Comparison of ENCODE assay signal across 1 cellular context in the genomic region with DNA sequence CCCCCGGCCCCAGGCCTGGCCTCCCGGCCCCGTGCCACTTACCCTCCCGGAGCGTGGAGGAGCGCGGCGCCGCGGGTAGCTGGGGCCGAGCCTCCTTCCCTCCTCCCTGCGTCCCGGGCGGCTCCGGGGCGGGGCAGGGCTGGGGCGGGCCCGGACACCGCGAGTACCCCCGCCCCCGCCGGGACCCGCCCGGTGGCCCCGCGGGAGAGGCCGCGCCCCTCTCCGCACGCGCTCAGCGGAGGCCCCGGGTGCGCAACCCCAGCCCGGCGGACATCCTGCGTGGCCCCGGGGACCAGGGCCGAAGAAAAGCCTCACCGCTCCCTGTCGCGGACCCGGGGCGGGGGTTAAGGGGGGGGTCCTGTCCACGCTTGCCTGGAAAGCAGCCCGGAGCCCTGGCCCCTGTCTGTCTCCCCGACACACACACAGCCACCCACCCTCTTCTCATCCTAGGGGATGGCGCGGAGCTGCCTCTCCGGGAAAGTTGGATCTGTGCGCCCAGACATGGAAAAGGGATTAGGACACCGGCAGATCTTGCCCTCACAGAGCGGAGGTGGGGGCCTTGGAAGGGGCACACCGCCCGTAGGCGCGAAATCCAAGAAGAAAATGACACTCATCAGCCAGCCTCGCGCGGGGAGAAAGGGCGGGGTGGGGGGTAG.
TF ChIP-seq lines count a peak whose summit lies in the region.

A gene with protein sequence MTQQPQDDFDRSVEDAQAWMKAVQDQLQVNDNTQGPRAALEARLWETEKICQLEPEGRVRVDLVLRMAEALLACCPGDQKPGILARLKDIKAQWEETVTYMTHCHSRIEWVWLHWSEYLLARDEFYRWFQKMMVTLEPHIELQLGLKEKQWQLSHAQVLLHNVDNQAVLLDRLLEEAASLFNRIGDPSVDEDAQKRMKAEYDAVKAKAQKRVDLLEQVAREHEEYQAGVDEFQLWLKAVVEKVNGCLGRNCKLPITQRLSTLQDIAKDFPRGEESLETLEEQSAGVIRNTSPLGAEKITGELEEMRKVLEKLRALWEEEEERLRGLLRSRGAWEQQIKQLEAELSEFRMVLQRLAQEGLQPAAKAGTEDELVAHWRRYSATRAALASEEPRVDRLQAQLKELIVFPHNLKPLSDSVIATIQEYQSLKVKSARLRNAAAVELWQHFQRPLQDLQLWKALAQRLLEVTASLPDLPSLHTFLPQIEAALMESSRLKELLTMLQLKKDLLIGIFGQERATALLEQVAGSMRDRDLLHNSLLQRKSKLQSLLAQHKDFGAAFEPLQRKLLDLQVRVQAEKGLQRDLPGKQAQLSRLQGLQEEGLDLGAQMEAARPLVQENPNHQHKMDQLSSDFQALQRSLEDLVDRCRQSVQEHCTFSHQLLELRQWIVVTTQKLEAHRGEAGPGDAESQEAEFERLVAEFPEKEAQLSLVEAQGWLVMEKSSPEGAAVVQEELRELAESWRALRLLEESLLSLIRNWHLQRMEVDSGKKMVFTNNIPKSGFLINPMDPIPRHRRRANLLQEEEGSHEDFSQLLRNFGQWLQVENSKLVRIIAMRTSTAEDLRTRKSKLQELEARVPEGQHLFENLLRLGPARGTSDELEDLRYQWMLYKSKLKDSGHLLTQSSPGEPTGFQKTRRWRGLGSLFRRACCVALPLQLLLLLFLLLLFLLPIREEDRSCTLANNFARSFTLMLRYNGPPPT (minus strand): TSS at position 97 of the 656 bp plus-strand sequence. CDS start 40,829 bp downstream, outside the sequence.

TF ChIP-seq in HepG2, 621 proteins besides CTCF, POLR2A, EP300 and RAD21 (continued from another document and continues in another):
- TF ChIP-seq, protein P1, sequence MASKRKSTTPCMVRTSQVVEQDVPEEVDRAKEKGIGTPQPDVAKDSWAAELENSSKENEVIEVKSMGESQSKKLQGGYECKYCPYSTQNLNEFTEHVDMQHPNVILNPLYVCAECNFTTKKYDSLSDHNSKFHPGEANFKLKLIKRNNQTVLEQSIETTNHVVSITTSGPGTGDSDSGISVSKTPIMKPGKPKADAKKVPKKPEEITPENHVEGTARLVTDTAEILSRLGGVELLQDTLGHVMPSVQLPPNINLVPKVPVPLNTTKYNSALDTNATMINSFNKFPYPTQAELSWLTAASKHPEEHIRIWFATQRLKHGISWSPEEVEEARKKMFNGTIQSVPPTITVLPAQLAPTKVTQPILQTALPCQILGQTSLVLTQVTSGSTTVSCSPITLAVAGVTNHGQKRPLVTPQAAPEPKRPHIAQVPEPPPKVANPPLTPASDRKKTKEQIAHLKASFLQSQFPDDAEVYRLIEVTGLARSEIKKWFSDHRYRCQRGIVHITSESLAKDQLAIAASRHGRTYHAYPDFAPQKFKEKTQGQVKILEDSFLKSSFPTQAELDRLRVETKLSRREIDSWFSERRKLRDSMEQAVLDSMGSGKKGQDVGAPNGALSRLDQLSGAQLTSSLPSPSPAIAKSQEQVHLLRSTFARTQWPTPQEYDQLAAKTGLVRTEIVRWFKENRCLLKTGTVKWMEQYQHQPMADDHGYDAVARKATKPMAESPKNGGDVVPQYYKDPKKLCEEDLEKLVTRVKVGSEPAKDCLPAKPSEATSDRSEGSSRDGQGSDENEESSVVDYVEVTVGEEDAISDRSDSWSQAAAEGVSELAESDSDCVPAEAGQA (IDR thresholded peaks at IDR 0.05; ENCODE audit: low read depth) = no peak
- TF ChIP-seq, protein P1 (CRISPR knock-in tag; IDR thresholded peaks at IDR 0.05; ENCODE audit: borderline replicate concordance) = no peak
- TF ChIP-seq ZNF530 (CRISPR knock-in tag; IDR thresholded peaks at IDR 0.05; ENCODE audit: low read depth) = no peak
- TF ChIP-seq, protein P2, sequence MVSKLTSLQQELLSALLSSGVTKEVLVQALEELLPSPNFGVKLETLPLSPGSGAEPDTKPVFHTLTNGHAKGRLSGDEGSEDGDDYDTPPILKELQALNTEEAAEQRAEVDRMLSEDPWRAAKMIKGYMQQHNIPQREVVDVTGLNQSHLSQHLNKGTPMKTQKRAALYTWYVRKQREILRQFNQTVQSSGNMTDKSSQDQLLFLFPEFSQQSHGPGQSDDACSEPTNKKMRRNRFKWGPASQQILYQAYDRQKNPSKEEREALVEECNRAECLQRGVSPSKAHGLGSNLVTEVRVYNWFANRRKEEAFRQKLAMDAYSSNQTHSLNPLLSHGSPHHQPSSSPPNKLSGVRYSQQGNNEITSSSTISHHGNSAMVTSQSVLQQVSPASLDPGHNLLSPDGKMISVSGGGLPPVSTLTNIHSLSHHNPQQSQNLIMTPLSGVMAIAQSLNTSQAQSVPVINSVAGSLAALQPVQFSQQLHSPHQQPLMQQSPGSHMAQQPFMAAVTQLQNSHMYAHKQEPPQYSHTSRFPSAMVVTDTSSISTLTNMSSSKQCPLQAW (CRISPR knock-in tag; IDR thresholded peaks at IDR 0.05) = no peak
- TF ChIP-seq, protein P3, sequence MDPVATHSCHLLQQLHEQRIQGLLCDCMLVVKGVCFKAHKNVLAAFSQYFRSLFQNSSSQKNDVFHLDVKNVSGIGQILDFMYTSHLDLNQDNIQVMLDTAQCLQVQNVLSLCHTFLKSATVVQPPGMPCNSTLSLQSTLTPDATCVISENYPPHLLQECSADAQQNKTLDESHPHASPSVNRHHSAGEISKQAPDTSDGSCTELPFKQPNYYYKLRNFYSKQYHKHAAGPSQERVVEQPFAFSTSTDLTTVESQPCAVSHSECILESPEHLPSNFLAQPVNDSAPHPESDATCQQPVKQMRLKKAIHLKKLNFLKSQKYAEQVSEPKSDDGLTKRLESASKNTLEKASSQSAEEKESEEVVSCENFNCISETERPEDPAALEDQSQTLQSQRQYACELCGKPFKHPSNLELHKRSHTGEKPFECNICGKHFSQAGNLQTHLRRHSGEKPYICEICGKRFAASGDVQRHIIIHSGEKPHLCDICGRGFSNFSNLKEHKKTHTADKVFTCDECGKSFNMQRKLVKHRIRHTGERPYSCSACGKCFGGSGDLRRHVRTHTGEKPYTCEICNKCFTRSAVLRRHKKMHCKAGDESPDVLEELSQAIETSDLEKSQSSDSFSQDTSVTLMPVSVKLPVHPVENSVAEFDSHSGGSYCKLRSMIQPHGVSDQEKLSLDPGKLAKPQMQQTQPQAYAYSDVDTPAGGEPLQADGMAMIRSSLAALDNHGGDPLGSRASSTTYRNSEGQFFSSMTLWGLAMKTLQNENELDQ (CRISPR knock-in tag; IDR thresholded peaks at IDR 0.05; ENCODE audit: borderline replicate concordance) = no peak
- TF ChIP-seq ZNF451 (CRISPR knock-in tag; IDR thresholded peaks at IDR 0.05) = no peak
- TF ChIP-seq, protein P4, sequence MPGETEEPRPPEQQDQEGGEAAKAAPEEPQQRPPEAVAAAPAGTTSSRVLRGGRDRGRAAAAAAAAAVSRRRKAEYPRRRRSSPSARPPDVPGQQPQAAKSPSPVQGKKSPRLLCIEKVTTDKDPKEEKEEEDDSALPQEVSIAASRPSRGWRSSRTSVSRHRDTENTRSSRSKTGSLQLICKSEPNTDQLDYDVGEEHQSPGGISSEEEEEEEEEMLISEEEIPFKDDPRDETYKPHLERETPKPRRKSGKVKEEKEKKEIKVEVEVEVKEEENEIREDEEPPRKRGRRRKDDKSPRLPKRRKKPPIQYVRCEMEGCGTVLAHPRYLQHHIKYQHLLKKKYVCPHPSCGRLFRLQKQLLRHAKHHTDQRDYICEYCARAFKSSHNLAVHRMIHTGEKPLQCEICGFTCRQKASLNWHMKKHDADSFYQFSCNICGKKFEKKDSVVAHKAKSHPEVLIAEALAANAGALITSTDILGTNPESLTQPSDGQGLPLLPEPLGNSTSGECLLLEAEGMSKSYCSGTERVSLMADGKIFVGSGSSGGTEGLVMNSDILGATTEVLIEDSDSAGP (CRISPR knock-in tag; IDR thresholded peaks at IDR 0.05; ENCODE audit: borderline replicate concordance) = peak; percentile 17; the same call in 1 of the 2 replicates
- TF ChIP-seq ARNT2 (CRISPR knock-in tag; IDR thresholded peaks at IDR 0.05; ENCODE audit: low read depth) = peak; percentile 29; the same call in 1 of the 2 replicates
- TF ChIP-seq ISX (CRISPR knock-in tag; conservative IDR thresholded peaks at IDR 0.05) = no peak
- peak; percentile 25 for TF ChIP-seq AGO1 (IDR thresholded peaks at IDR 0.05; ENCODE audit: low read depth, low read length, poor library complexity, severe bottlenecking)
- no peak for TF ChIP-seq MEIS1 (CRISPR knock-in tag; IDR thresholded peaks at IDR 0.05; ENCODE audit: borderline replicate concordance)
- TF ChIP-seq NFE2 (CRISPR knock-in tag; IDR thresholded peaks at IDR 0.05) = no peak
- TF ChIP-seq RBFOX2 (IDR thresholded peaks at IDR 0.05; ENCODE audit: low read depth, low read length) = peak; percentile 50; the same call in 1 of the 2 replicates
- TF ChIP-seq KLF12 (CRISPR knock-in tag; IDR thresholded peaks at IDR 0.05; ENCODE audit: borderline replicate concordance) = 0 out of 2 replicates have a peak, but pooled peaks have one; percentile 24
- no peak for TF ChIP-seq ZNF34 (CRISPR knock-in tag; IDR thresholded peaks at IDR 0.05; ENCODE audit: borderline replicate concordance)
- TF ChIP-seq CCDC6 (CRISPR knock-in tag; IDR thresholded peaks at IDR 0.05) = 0 out of 2 replicates have a peak, but pooled peaks have one; percentile 31
- TF ChIP-seq, protein P5, sequence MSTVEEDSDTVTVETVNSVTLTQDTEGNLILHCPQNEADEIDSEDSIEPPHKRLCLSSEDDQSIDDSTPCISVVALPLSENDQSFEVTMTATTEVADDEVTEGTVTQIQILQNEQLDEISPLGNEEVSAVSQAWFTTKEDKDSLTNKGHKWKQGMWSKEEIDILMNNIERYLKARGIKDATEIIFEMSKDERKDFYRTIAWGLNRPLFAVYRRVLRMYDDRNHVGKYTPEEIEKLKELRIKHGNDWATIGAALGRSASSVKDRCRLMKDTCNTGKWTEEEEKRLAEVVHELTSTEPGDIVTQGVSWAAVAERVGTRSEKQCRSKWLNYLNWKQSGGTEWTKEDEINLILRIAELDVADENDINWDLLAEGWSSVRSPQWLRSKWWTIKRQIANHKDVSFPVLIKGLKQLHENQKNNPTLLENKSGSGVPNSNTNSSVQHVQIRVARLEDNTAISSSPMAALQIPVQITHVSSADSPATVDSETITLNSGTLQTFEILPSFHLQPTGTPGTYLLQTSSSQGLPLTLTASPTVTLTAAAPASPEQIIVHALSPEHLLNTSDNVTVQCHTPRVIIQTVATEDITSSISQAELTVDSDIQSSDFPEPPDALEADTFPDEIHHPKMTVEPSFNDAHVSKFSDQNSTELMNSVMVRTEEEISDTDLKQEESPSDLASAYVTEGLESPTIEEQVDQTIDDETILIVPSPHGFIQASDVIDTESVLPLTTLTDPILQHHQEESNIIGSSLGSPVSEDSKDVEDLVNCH (CRISPR knock-in tag; IDR thresholded peaks at IDR 0.05) = no peak
- TF ChIP-seq, protein P6, sequence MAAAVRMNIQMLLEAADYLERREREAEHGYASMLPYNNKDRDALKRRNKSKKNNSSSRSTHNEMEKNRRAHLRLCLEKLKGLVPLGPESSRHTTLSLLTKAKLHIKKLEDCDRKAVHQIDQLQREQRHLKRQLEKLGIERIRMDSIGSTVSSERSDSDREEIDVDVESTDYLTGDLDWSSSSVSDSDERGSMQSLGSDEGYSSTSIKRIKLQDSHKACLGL (CRISPR knock-in tag; IDR thresholded peaks at IDR 0.05) = no peak
- TF ChIP-seq ZKSCAN5 (CRISPR knock-in tag; IDR thresholded peaks at IDR 0.05) = no peak
- TF ChIP-seq, protein P7, sequence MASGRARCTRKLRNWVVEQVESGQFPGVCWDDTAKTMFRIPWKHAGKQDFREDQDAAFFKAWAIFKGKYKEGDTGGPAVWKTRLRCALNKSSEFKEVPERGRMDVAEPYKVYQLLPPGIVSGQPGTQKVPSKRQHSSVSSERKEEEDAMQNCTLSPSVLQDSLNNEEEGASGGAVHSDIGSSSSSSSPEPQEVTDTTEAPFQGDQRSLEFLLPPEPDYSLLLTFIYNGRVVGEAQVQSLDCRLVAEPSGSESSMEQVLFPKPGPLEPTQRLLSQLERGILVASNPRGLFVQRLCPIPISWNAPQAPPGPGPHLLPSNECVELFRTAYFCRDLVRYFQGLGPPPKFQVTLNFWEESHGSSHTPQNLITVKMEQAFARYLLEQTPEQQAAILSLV (CRISPR knock-in tag; IDR thresholded peaks at IDR 0.05; ENCODE audit: borderline replicate concordance) = 0 out of 2 replicates have a peak, but pooled peaks have one; percentile 65
- TF ChIP-seq, protein P8, sequence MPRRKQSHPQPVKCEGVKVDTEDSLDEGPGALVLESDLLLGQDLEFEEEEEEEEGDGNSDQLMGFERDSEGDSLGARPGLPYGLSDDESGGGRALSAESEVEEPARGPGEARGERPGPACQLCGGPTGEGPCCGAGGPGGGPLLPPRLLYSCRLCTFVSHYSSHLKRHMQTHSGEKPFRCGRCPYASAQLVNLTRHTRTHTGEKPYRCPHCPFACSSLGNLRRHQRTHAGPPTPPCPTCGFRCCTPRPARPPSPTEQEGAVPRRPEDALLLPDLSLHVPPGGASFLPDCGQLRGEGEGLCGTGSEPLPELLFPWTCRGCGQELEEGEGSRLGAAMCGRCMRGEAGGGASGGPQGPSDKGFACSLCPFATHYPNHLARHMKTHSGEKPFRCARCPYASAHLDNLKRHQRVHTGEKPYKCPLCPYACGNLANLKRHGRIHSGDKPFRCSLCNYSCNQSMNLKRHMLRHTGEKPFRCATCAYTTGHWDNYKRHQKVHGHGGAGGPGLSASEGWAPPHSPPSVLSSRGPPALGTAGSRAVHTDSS (CRISPR knock-in tag; conservative IDR thresholded peaks at IDR 0.05) = no peak
- peak; percentile 31; the same call in 1 of the 2 replicates for TF ChIP-seq HOXA3 (CRISPR knock-in tag; IDR thresholded peaks at IDR 0.05)
- TF ChIP-seq, protein P9, sequence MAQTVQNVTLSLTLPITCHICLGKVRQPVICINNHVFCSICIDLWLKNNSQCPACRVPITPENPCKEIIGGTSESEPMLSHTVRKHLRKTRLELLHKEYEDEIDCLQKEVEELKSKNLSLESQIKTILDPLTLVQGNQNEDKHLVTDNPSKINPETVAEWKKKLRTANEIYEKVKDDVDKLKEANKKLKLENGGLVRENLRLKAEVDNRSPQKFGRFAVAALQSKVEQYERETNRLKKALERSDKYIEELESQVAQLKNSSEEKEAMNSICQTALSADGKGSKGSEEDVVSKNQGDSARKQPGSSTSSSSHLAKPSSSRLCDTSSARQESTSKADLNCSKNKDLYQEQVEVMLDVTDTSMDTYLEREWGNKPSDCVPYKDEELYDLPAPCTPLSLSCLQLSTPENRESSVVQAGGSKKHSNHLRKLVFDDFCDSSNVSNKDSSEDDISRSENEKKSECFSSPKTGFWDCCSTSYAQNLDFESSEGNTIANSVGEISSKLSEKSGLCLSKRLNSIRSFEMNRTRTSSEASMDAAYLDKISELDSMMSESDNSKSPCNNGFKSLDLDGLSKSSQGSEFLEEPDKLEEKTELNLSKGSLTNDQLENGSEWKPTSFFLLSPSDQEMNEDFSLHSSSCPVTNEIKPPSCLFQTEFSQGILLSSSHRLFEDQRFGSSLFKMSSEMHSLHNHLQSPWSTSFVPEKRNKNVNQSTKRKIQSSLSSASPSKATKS (CRISPR knock-in tag; IDR thresholded peaks at IDR 0.05) = no peak
